ENCODE assay signal across 8 cellular contexts in the genomic region with DNA sequence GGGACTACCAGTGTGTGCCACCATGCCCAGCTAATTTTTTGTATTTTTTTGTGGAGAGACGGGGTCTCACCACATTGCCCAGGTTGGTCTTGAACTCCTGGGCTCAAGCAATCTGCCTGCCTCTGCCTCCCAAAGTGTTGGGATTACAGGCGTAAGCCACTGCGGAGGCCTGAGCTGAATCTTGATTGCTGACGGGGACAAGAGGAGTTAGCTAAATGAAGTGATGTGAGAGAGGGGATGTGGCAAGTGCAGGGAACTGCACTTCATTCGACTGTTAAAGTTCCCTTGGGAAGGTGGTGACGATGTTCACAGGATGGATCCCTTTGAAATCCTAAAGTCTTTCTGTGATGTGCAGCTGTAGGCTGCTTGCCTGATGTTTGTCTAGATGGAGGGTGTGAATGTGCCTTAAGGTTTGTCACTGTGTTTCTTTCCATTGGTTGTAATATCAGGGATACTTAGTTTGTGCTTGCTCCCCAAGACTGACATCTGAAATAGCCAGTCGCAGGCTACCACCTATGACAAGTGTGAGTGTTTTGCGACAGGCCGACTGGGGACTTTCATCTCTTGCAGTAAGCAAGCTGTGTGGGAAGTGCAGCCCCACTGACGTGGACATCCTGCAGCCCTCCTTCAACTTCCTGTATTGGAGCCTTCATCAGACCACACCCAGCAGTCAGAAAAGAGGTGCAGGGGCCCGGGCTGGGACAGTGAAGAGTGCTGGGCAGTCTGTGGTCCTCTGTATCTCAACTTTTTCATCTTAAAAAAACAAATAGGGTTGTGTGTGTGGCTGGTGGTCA.
DNase-seq lines count a peak whose midpoint lies in the region; ATAC-seq and TF ChIP-seq lines count a peak whose summit lies in the region.

No MANE protein-coding gene starts in this region.

- no peaks in the 10 kb centered on the region for H3K27me3 ChIP-seq in DOHH2 (ENCODE audit: control insufficient read depth, low read length)
- no peaks in the 10 kb centered on the region for H3K27me3 ChIP-seq in Loucy (ENCODE audit: insufficient read depth, low read length, poor library complexity, severe bottlenecking)

- ATAC-seq in GM21529 (IDR thresholded peaks at IDR 0.05; ENCODE audit: unreplicated experiment) (peak; percentile 87), SK-N-SH treated with all-trans-retinoic acid at 6 μM for 48 hours (no peak)

- H3K4me3 ChIP-seq in DOHH2 (ENCODE audit: low read length) (peak overlapping the region; percentile 66), Loucy (ENCODE audit: low read length, poor library complexity, severe bottlenecking) (peak overlapping the region; percentile 74), skeletal muscle cell (ENCODE audit: low read depth, low read length) (no peak overlapping the region)

- H3K9me3 ChIP-seq in DOHH2 (ENCODE audit: control insufficient read depth, insufficient read depth, low read length): no peaks in the 10 kb centered on the region
- no peaks in the 10 kb centered on the region for H3K9me3 ChIP-seq in Loucy (ENCODE audit: insufficient read depth, low read depth, low read length)

- TF ChIP-seq CTCF in DOHH2 (IDR thresholded peaks at IDR 0.05; ENCODE audit: low read depth, low read length, poor library complexity, severe bottlenecking): no peak
- no peak for TF ChIP-seq CTCF in Loucy (conservative IDR thresholded peaks at IDR 0.05; ENCODE audit: low read length)

- H3K9me2 ChIP-seq in DOHH2 (replicated peaks; ENCODE audit: control insufficient read depth, low read length): no peaks in the 10 kb centered on the region
- no peaks in the 10 kb centered on the region for H3K9me2 ChIP-seq in Loucy (replicated peaks; ENCODE audit: low read depth, low read length)

- DNase-seq in activated CD8-positive, alpha-beta memory T cell treated with anti-CD3 and anti-CD28 coated beads for 1 hour (ENCODE audit: extremely low read depth in 1 of 2, low read depth in 1 of 2): peak; percentile 70 to 83
- DNase-seq in fibroblast of peridontal ligament (ENCODE audit: extremely low read depth) (peak; percentile 12), skeletal muscle cell (ENCODE audit: low read depth) (peak; percentile 14), LoVo (ENCODE audit: low spot score) (no peak)

- no peaks in the 10 kb centered on the region for H3F3A ChIP-seq in DOHH2 (ENCODE audit: control insufficient read depth, insufficient read depth)
- no peaks in the 10 kb centered on the region for H3F3A ChIP-seq in Loucy (ENCODE audit: low read depth)

- H3K36me3 ChIP-seq in DOHH2 (ENCODE audit: control insufficient read depth, low read length) (no peaks in the 10 kb centered on the region), Loucy (ENCODE audit: insufficient read depth, low read length) (no peaks in the 10 kb centered on the region)

- H2AFZ ChIP-seq in Loucy (ENCODE audit: low read length): peak overlapping the region; percentile 85

- H3K79me2 ChIP-seq in DOHH2 (ENCODE audit: control insufficient read depth, low read length): no peaks in the 10 kb centered on the region
- H3K79me2 ChIP-seq in Loucy (ENCODE audit: insufficient read depth, low read length): no peaks in the 10 kb centered on the region; the same call in 1 of the 2 replicates

- H4K20me1 ChIP-seq in DOHH2 (ENCODE audit: control insufficient read depth, insufficient read depth, low read depth, low read length) (no peaks in the 10 kb centered on the region), Loucy (ENCODE audit: insufficient read depth, low read length, poor library complexity, severe bottlenecking) (no peaks in the 10 kb centered on the region)

- H3K4me2 ChIP-seq in DOHH2 (ENCODE audit: low read length) (peak overlapping the region; percentile 77), Loucy (ENCODE audit: low read depth, low read length, poor library complexity, severe bottlenecking) (peak overlapping the region; percentile 77)

- peaks cover 21% of the 10 kb centered on the region for H3K4me1 ChIP-seq in DOHH2 (ENCODE audit: control insufficient read depth, low read length)
- peaks cover 24% of the 10 kb centered on the region for H3K4me1 ChIP-seq in Loucy (ENCODE audit: insufficient read depth, low read length, poor library complexity, severe bottlenecking)

- H3K9ac ChIP-seq in Loucy (ENCODE audit: low read depth, low read length, poor library complexity, severe bottlenecking): peak overlapping the region; percentile 75

- H3K27ac ChIP-seq in DOHH2 (ENCODE audit: low read depth, low read length): peak overlapping the region; percentile 24

TF ChIP-seq in SK-N-SH treated with all-trans-retinoic acid at 6 μM for 48 hours, 23 proteins besides CTCF, POLR2A, EP300 and RAD21:
- TF ChIP-seq CSDC2 (CRISPR knock-in tag; IDR thresholded peaks at IDR 0.05): no peak
- no peak for TF ChIP-seq SNAI2 (CRISPR knock-in tag; IDR thresholded peaks at IDR 0.05)
- TF ChIP-seq ZNF70 (CRISPR knock-in tag; IDR thresholded peaks at IDR 0.05): no peak
- no peak for TF ChIP-seq ZFP3 (CRISPR knock-in tag; IDR thresholded peaks at IDR 0.05)
- TF ChIP-seq ZNF565 (CRISPR knock-in tag; conservative IDR thresholded peaks at IDR 0.05; ENCODE audit: low read depth): no peak
- TF ChIP-seq ZFP30 (CRISPR knock-in tag; IDR thresholded peaks at IDR 0.05): no peak
TF ChIP-seq in SK-N-SH treated with all-trans-retinoic acid at 6 μM for 48 hours: peak in this region for 0.
